8 cellular contexts compared by ENCODE assay signal in the genomic region with DNA sequence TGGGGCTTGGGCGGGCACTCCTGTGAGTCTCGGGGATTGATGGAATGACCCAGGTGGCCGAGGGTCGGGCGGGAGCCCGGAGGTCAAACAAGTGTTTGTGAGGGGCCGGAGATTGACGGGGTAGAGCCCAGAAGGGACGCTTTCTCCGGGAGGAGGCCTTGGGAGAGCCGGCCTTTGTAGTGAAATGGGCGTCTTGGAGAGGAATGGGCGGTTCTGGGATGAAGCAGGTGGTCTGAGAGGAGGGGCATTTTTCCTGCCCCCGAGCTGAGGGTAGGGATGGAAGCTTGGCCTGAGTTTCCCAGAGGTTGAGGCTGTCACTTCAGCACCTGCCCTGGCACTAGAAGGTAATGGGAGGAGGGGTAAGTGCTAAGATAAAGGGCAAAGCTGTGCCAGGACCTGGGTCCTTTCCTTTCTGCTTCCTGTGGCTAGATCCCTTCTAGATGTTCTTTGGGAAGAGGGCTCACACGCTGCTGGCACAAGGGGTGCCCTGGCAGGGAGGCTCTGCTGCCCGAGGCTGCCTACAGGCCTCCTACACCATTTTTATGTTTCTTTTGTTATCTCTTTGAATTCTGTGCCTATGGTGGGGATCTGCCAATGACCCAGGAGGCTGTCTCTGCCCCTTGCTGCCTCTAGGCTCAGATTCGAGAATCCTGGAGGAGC. TPM values are rescaled to one million over a fixed set of nuclear protein-coding genes. Genes with fewer than 3 reads are reported as not detected.
DNase-seq lines count a peak whose midpoint lies in the region; ATAC-seq and TF ChIP-seq lines count a peak whose summit lies in the region.

No MANE protein-coding gene starts in this region.

- H3K4me1 ChIP-seq in HUES6 (ENCODE audit: control insufficient read depth, insufficient read depth, low read length): peaks cover 11% of the 10 kb centered on the region
- peaks cover 9% of the 10 kb centered on the region for H3K4me1 ChIP-seq in ectodermal cell (ENCODE audit: control insufficient read depth, insufficient read depth, low read length)

- no peaks in the 10 kb centered on the region for H3K9me3 Mint-ChIP-seq in neural crest cell

- peak overlapping the region; percentile 49 for H3K4me3 ChIP-seq in BJ (ENCODE audit: low read depth, low read length)
- peak overlapping the region; percentile 55 for H3K4me3 ChIP-seq in HUES6 (ENCODE audit: low read depth, low read length)
- H3K4me3 ChIP-seq in ectodermal cell (ENCODE audit: insufficient read depth, low read depth, low read length): peak overlapping the region; percentile 55

- peaks cover 21% of the 10 kb centered on the region for H3K4me1 Mint-ChIP-seq in neural crest cell

- WGBS in ectodermal cell, 2 experiments: 15 to 16% methylated on average over 17 of the region's 17 CpGs

- no peaks in the 10 kb centered on the region for H3K9me3 ChIP-seq in HUES6 (ENCODE audit: control insufficient read depth, insufficient read depth, low read depth, low read length)
- H3K9me3 ChIP-seq in ectodermal cell (ENCODE audit: control insufficient read depth, low read length): no peaks in the 10 kb centered on the region

- CTCF ChIA-PET in BJ (lab: Yijun Ruan, JAX): interaction anchor here (0.6 to 1.7 kb wide), 6 partner anchors 8 to 583 kb away, joined by 3 to 5 read pairs (median 4); no protein-coding TSS in a partner anchor

- H3K27me3 ChIP-seq in BJ (ENCODE audit: control insufficient read depth, insufficient read depth, low read length) (peaks cover 9% of the 10 kb centered on the region), HUES6 (ENCODE audit: control insufficient read depth, insufficient read depth, low read length) (peaks cover 63% of the 10 kb centered on the region), ectodermal cell (ENCODE audit: control insufficient read depth, insufficient read depth, low read length, poor library complexity, severe bottlenecking) (peaks cover 16% of the 10 kb centered on the region)

- no peak overlapping the region for H3K9ac ChIP-seq in HUES6 (ENCODE audit: low read length)

- H3K36me3 ChIP-seq in BJ (ENCODE audit: control insufficient read depth, insufficient read depth, low read length) (no peaks in the 10 kb centered on the region), HUES6 (ENCODE audit: control insufficient read depth, insufficient read depth, low read length) (no peaks in the 10 kb centered on the region), ectodermal cell (ENCODE audit: control insufficient read depth, insufficient read depth, low read length) (no peaks in the 10 kb centered on the region)

- no peak for DNase-seq in BJ (ENCODE audit: low read depth)
- no peak for DNase-seq in neural crest cell (ENCODE audit: low read depth, low spot score)
- no peak for DNase-seq in NCI-H1436 treated with DMSO at 0.1 percent for 48 hours (lab: John Stamatoyannopoulos, UW)
- DNase-seq in stimulated activated naive CD4-positive, alpha-beta T cell treated with Interleukin-2 at 50 U/mL for 16 hours (lab: John Stamatoyannopoulos, UW): no peak
- DNase-seq in stimulated activated CD8-positive, alpha-beta memory T cell treated with anti-CD3 and anti-CD28 coated beads, Interleukin-4, amount 100 ng/mL, for 48 hours: no peak

- H3K27me3 Mint-ChIP-seq in neural crest cell (ENCODE audit: low read depth): peaks cover 34% of the 10 kb centered on the region

- no peak overlapping the region for H3K27ac ChIP-seq in HUES6 (ENCODE audit: low read depth, low read length)
- no peak overlapping the region for H3K27ac ChIP-seq in ectodermal cell (ENCODE audit: insufficient read depth, low read depth, low read length, poor library complexity, severe bottlenecking)

- POLR2A ChIA-PET in BJ (lab: Charles Lee): no interaction called here

- TF ChIP-seq CTCF in BJ (IDR thresholded peaks at IDR 0.05; ENCODE audit: insufficient read depth, low read depth, low read length): no peak
- TF ChIP-seq CTCF in neural crest cell (conservative IDR thresholded peaks at IDR 0.05): no peak

- H3K36me3 Mint-ChIP-seq in neural crest cell (ENCODE audit: low read depth): no peaks in the 10 kb centered on the region

- no peak for ATAC-seq in HG03520 (IDR thresholded peaks at IDR 0.05; ENCODE audit: unreplicated experiment)

- H3K4me3 Mint-ChIP-seq in neural crest cell: peak overlapping the region; percentile 90

- no peak overlapping the region for H3K27ac Mint-ChIP-seq in neural crest cell (ENCODE audit: unreplicated experiment)

RNA-seq across cellular contexts. Expression of a gene that starts 56.1 kb away (rescaled TPM):
- polyA plus RNA-seq in BJ (2011; rRNA removed): 223 and 632 TPM in 2 replicates
- polyA minus RNA-seq in BJ (2011; rRNA and poly(A)+ RNA removed): 48.6 and 64.8 TPM in 2 replicates
- 378 TPM for polyA plus RNA-seq in ectodermal cell (2013, experiment 1 of 4)
- polyA plus RNA-seq in ectodermal cell (2013, experiment 2 of 4): 374 TPM
- polyA plus RNA-seq in ectodermal cell (2013, experiment 3 of 4): 356 TPM
- 399 TPM for polyA plus RNA-seq in ectodermal cell (2013, experiment 4 of 4)
- total RNA-seq in neural crest cell: 237 and 256 TPM in 2 replicates
